In genomic region chr15:41895491-41895890, GRCh38 we compare ENCODE assay signal across 10 cellular contexts. TPM values are rescaled to one million over a fixed set of nuclear protein-coding genes. Genes with fewer than 3 reads are reported as not detected.
DNase-seq lines count a peak whose midpoint lies in the region; ATAC-seq and TF ChIP-seq lines count a peak whose summit lies in the region.
"Had no signal": no experiment of that assay in that cellular context is flagged by ENCODE, and none has a peak within 500 bp of the region (broad histone marks: within the 10 kb centered on the region; RNA-seq: fewer than 3 reads in every experiment).

No MANE protein-coding gene starts in this region.

- H3K36me3 ChIP-seq in BLaER1 (no peaks in the 10 kb centered on the region), Loucy (ENCODE audit: insufficient read depth, low read length) (no peaks in the 10 kb centered on the region), breast epithelium (no peaks in the 10 kb centered on the region)

- H3K27me3 ChIP-seq in BLaER1: no peaks in the 10 kb centered on the region
- no peaks in the 10 kb centered on the region for H3K27me3 ChIP-seq in Loucy (ENCODE audit: insufficient read depth, low read length, poor library complexity, severe bottlenecking)
- no peaks in the 10 kb centered on the region for H3K27me3 ChIP-seq in breast epithelium
- H3K27me3 ChIP-seq: left lung had no signal

- intact Hi-C loops in breast epithelium (cut with DNase I; ENCODE audit: low total_unique reads): loop anchor here (10.0 kb wide), 1 partner anchor 319 kb away; no protein-coding TSS in a partner anchor

- no peak for ATAC-seq in HG02623 (IDR thresholded peaks at IDR 0.05; ENCODE audit: unreplicated experiment)

- H3K27ac Mint-ChIP-seq in nephron progenitor cell: peak overlapping the region; percentile 24

- H3K79me2 ChIP-seq in Loucy (ENCODE audit: insufficient read depth, low read length): no peaks in the 10 kb centered on the region

- TF ChIP-seq POLR2A in breast epithelium (IDR thresholded peaks at IDR 0.05): no peak

- no peaks in the 10 kb centered on the region for H3K36me3 Mint-ChIP-seq in nephron progenitor cell (ENCODE audit: low read depth)

- H3K4me2 ChIP-seq in BLaER1 (peak overlapping the region; percentile 87), Loucy (ENCODE audit: low read depth, low read length, poor library complexity, severe bottlenecking) (peak overlapping the region; percentile 69)

- no peaks in the 10 kb centered on the region for H3F3A ChIP-seq in Loucy (ENCODE audit: low read depth)

- H3K4me1 ChIP-seq in BLaER1 (peaks cover 93% of the 10 kb centered on the region), Loucy (ENCODE audit: insufficient read depth, low read length, poor library complexity, severe bottlenecking) (peaks cover 24% of the 10 kb centered on the region), breast epithelium (peaks cover 5 to 19% of the 10 kb centered on the region in 2 donors)

- H3K9me3 Mint-ChIP-seq in nephron progenitor cell: no peaks in the 10 kb centered on the region

- H3K27ac ChIP-seq in BLaER1 (peak overlapping the region; percentile 84), breast epithelium (peak overlapping the region; percentile 65 to 78)

- TF ChIP-seq CTCF in Loucy (conservative IDR thresholded peaks at IDR 0.05; ENCODE audit: low read length): no peak
- TF ChIP-seq CTCF in breast epithelium (IDR thresholded peaks at IDR 0.05): no peak
- TF ChIP-seq CTCF in nephron progenitor cell (IDR thresholded peaks at IDR 0.05): no peak

- peaks cover 14% of the 10 kb centered on the region for H3K27me3 Mint-ChIP-seq in nephron progenitor cell (ENCODE audit: low read depth, poor library complexity)

- H3K9ac ChIP-seq in BLaER1: peak overlapping the region; percentile 52; the same call in 1 of the 2 replicates
- H3K9ac ChIP-seq in Loucy (ENCODE audit: low read depth, low read length, poor library complexity, severe bottlenecking): peak overlapping the region; percentile 58

- DNase-seq in breast epithelium (ENCODE audit: low spot score in 2 of 2) (no peak), nephron progenitor cell (no peak), DMS53 treated with DMSO at 0.1 percent for 48 hours (lab: John Stamatoyannopoulos, UW; ENCODE audit: unreplicated experiment) (no peak), NCI-H1694 (lab: John Stamatoyannopoulos, UW) (no peak)
- DNase-seq in stimulated activated CD4-positive, alpha-beta T cell treated with anti-CD3 and anti-CD28 coated beads, Interleukin-2, amount 100 ng/mL, for 24 hours: no peak

- no peaks in the 10 kb centered on the region for H3K9me2 ChIP-seq in Loucy (replicated peaks; ENCODE audit: low read depth, low read length)

- H3K4me3 ChIP-seq in BLaER1 (no peak overlapping the region), Loucy (ENCODE audit: low read length, poor library complexity, severe bottlenecking) (peak overlapping the region; percentile 49), breast epithelium (no peak overlapping the region)
- H3K4me3 ChIP-seq: GM12878, left lung had no signal

- H3K9me3 ChIP-seq in BLaER1: no peaks in the 10 kb centered on the region
- H3K9me3 ChIP-seq in Loucy (ENCODE audit: insufficient read depth, low read depth, low read length): no peaks in the 10 kb centered on the region
- no peaks in the 10 kb centered on the region for H3K9me3 ChIP-seq in breast epithelium
- H3K9me3 ChIP-seq: left lung had no signal

- H3K4me1 Mint-ChIP-seq in nephron progenitor cell: peaks cover 37% of the 10 kb centered on the region

- H3K4me3 Mint-ChIP-seq in nephron progenitor cell: no peak overlapping the region

- no peak overlapping the region for H2AFZ ChIP-seq in Loucy (ENCODE audit: low read length)

- H4K20me1 ChIP-seq in BLaER1 (no peaks in the 10 kb centered on the region), Loucy (ENCODE audit: insufficient read depth, low read length, poor library complexity, severe bottlenecking) (no peaks in the 10 kb centered on the region)

RNA-seq across cellular contexts. Expression of gene SPTBN5, which starts 1.6 kb away (rescaled TPM):
- total RNA-seq in breast epithelium: 1 to 10 TPM in 2 of 3 donors, under 1 TPM in 1; 0.16 to 2.3 (median 2.0) TPM

RNA-seq across cellular contexts. Expression of gene PLA2G4B, which starts 56.8 kb away (rescaled TPM):
- total RNA-seq in breast epithelium: 10 to 100 TPM in 2 of 3 donors, 1 to 10 TPM in 1; 3.2 to 11.0 (median 10.2) TPM
